1 cellular context compared by ENCODE assay signal in genomic region chr17:14305785-14306496, GRCh38.
TF ChIP-seq lines count a peak whose summit lies in the region.

No MANE protein-coding gene starts in this region.

TF ChIP-seq in liver, 16 proteins besides CTCF, POLR2A, EP300 and RAD21 (continued from another document):
- no peak for TF ChIP-seq REST (IDR thresholded peaks at IDR 0.05)
- no peak for TF ChIP-seq NR2F2 (IDR thresholded peaks at IDR 0.05)
